1 cellular context compared by ENCODE assay signal in the genomic region with DNA sequence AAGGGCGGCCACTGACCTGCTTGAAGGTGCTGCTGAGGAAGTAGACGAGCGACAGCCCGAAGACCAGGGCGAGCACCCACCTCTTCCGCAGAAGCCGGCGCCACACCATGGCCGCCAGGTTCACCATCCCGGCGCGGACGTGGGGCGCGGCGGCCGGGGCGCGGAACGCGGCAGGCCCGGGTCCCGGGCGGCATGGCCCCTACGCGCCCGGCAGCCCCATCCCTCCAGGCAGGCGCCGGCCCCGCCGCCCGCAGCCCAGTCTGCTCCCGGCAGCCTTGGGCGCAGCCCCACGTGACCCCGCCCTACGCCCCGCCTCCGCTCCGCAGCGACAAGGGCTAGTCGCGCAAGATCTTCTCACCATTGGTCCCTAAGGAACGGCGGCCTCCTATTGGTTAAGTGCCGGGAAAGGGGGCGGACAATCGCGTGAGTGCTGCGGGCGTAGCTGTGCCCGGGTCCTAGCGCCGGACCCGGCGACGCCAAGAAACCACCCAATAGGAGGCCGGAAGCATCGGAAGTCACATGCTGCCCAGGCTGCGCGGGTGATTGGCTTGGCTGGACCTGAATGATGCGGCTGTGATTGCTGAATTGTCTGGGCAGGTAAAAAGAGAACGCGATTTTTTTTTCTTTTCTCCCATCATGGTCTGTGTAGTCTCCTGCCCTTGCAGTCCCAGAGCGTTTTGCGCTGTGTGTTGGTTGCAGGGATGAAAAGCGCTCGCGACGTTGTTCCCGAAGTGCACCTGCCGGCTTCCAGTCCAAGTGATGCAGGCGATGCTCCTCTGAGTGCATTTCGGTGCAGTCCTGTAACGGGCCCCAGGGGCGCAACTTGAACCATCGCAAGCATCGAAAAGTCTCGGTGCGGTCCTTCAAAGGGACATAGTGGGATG.
TF ChIP-seq lines count a peak whose summit lies in the region.

Gene RNFT2, plus strand, starts transcription at position 542 of the 884 bp plus-strand sequence. CDS start 2,183 bp downstream, outside the sequence.
Gene SPRING1, minus strand, starts transcription at position 296 of the 884 bp plus-strand sequence. Its CDS starts 169 bp downstream, at position 127.

TF ChIP-seq in GM12878, 131 proteins besides CTCF, POLR2A, EP300 and RAD21 (continued from another document):
- TF ChIP-seq CREB1 (IDR thresholded peaks at IDR 0.05; ENCODE audit: low read depth) = peak; percentile 98
- no peak for TF ChIP-seq KAT2A (conservative IDR thresholded peaks at IDR 0.05; ENCODE audit: control insufficient read depth, low read depth, low read length)
- peak; percentile 48; the same call in 1 of the 2 replicates for TF ChIP-seq SIN3A (IDR thresholded peaks at IDR 0.05; ENCODE audit: low read depth, low read length)
- peak; percentile 25 for TF ChIP-seq SIX5 (IDR thresholded peaks at IDR 0.05; ENCODE audit: low read depth, low read length, severe bottlenecking)
- TF ChIP-seq E4F1 (IDR thresholded peaks at IDR 0.05; ENCODE audit: borderline replicate concordance, partially characterized antibody) = peak; percentile 94
- TF ChIP-seq, protein P1, sequence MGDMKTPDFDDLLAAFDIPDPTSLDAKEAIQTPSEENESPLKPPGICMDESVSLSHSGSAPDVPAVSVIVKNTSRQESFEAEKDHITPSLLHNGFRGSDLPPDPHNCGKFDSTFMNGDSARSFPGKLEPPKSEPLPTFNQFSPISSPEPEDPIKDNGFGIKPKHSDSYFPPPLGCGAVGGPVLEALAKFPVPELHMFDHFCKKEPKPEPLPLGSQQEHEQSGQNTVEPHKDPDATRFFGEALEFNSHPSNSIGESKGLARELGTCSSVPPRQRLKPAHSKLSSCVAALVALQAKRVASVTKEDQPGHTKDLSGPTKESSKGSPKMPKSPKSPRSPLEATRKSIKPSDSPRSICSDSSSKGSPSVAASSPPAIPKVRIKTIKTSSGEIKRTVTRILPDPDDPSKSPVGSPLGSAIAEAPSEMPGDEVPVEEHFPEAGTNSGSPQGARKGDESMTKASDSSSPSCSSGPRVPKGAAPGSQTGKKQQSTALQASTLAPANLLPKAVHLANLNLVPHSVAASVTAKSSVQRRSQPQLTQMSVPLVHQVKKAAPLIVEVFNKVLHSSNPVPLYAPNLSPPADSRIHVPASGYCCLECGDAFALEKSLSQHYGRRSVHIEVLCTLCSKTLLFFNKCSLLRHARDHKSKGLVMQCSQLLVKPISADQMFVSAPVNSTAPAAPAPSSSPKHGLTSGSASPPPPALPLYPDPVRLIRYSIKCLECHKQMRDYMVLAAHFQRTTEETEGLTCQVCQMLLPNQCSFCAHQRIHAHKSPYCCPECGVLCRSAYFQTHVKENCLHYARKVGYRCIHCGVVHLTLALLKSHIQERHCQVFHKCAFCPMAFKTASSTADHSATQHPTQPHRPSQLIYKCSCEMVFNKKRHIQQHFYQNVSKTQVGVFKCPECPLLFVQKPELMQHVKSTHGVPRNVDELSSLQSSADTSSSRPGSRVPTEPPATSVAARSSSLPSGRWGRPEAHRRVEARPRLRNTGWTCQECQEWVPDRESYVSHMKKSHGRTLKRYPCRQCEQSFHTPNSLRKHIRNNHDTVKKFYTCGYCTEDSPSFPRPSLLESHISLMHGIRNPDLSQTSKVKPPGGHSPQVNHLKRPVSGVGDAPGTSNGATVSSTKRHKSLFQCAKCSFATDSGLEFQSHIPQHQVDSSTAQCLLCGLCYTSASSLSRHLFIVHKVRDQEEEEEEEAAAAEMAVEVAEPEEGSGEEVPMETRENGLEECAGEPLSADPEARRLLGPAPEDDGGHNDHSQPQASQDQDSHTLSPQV (IDR thresholded peaks at IDR 0.05) = no peak
- TF ChIP-seq BCLAF1 (IDR thresholded peaks at IDR 0.05) = no peak
- no peak for TF ChIP-seq MTA3 (IDR thresholded peaks at IDR 0.05; ENCODE audit: borderline replicate concordance, low read length)
- TF ChIP-seq NFXL1 (IDR thresholded peaks at IDR 0.05; ENCODE audit: borderline replicate concordance) = 0 out of 2 replicates have a peak, but pooled peaks have one; percentile 48
- TF ChIP-seq POLR2AphosphoS5 (IDR thresholded peaks at IDR 0.05; ENCODE audit: low read length) = peak; percentile 83; the same call in 1 of the 2 replicates
- TF ChIP-seq TCF12 (IDR thresholded peaks at IDR 0.05; ENCODE audit: low read depth, low read length) = 0 out of 2 replicates have a peak, but pooled peaks have one; percentile 19
- 0 out of 2 replicates have a peak, but pooled peaks have one; percentile 38 for TF ChIP-seq IRF4 (IDR thresholded peaks at IDR 0.05; ENCODE audit: low read depth, low read length)
- TF ChIP-seq, protein P2, sequence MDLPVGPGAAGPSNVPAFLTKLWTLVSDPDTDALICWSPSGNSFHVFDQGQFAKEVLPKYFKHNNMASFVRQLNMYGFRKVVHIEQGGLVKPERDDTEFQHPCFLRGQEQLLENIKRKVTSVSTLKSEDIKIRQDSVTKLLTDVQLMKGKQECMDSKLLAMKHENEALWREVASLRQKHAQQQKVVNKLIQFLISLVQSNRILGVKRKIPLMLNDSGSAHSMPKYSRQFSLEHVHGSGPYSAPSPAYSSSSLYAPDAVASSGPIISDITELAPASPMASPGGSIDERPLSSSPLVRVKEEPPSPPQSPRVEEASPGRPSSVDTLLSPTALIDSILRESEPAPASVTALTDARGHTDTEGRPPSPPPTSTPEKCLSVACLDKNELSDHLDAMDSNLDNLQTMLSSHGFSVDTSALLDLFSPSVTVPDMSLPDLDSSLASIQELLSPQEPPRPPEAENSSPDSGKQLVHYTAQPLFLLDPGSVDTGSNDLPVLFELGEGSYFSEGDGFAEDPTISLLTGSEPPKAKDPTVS (IDR thresholded peaks at IDR 0.05; ENCODE audit: low read depth, low read length) = 0 out of 2 replicates have a peak, but pooled peaks have one; percentile 23
- TF ChIP-seq NBN (IDR thresholded peaks at IDR 0.05) = peak; percentile 62
- peak; percentile 79; the same call in 1 of the 2 replicates for TF ChIP-seq CBFB (IDR thresholded peaks at IDR 0.05; ENCODE audit: low read depth)
